8 cellular contexts compared by ENCODE assay signal in genomic region chr7:2558620-2559282, GRCh38. TPM values are rescaled to one million over a fixed set of nuclear protein-coding genes. Genes with fewer than 3 reads are reported as not detected.
DNase-seq lines count a peak whose midpoint lies in the region; ATAC-seq and TF ChIP-seq lines count a peak whose summit lies in the region.

Gene IQCE, plus strand, starts transcription at chr7:2558979. Its CDS starts 203 bp downstream, at chr7:2559182.

- DNase-seq in COR-L47 (lab: John Stamatoyannopoulos, UW) (peak; percentile 78), HuH-7 (ENCODE audit: low spot score) (peak; percentile 96)
- DNase-seq in activated T-cell treated with anti-CD3 and anti-CD28 coated beads, Interleukin-2, amount 50 U/mL, for 4 hours, result peak; percentile 88
- DNase-seq in stimulated activated CD8-positive, alpha-beta memory T cell treated with anti-CD3 and anti-CD28 coated beads, Interleukin-4, amount 100 ng/mL, for 48 hours, result peak; percentile 95

- H3K27me3 ChIP-seq in mucosa of stomach (ENCODE audit: control insufficient read depth, insufficient read depth, low read length), result no peaks in the 10 kb centered on the region

- peak within 1 kb of the TSS; percentile 73 for H3K9ac ChIP-seq in mucosa of stomach (ENCODE audit: low read length)

- no peaks in the 10 kb centered on the region for H3K27me3 Mint-ChIP-seq in activated T-cell treated with anti-CD3 and anti-CD28 coated beads, Interleukin-2, amount 50 U/mL, for 4 hours (ENCODE audit: low read depth)

- peak within 1 kb of the TSS; percentile 56 for H3K4me3 ChIP-seq in mucosa of stomach (ENCODE audit: low read length)

- peaks cover 25% of the 10 kb centered on the region for H3K4me1 Mint-ChIP-seq in activated T-cell treated with anti-CD3 and anti-CD28 coated beads, Interleukin-2, amount 50 U/mL, for 4 hours (ENCODE audit: low read depth)

- H3K4me1 ChIP-seq in mucosa of stomach (ENCODE audit: control insufficient read depth, insufficient read depth, low read length), result peaks cover 27% of the 10 kb centered on the region

- peak within 1 kb of the TSS; percentile 78 for H3K4me3 Mint-ChIP-seq in activated T-cell treated with anti-CD3 and anti-CD28 coated beads, Interleukin-2, amount 50 U/mL, for 4 hours

- H3K36me3 Mint-ChIP-seq in activated T-cell treated with anti-CD3 and anti-CD28 coated beads, Interleukin-2, amount 50 U/mL, for 4 hours (ENCODE audit: insufficient read depth), result no peaks in the 10 kb centered on the region

- no peaks in the 10 kb centered on the region for H3K9me3 Mint-ChIP-seq in activated T-cell treated with anti-CD3 and anti-CD28 coated beads, Interleukin-2, amount 50 U/mL, for 4 hours

- peak; percentile 56 for ATAC-seq in GM21423 (IDR thresholded peaks at IDR 0.05; ENCODE audit: unreplicated experiment)
- peak; percentile 57 to 58 for ATAC-seq in activated T-cell treated with anti-CD3 and anti-CD28 coated beads, Interleukin-2, amount 50 U/mL, for 4 hours
- peak; percentile 73 for ATAC-seq in esophagus mucosa

- H3K9me3 ChIP-seq in mucosa of stomach (ENCODE audit: control insufficient read depth, low read length), result no peaks in the 10 kb centered on the region

- H3K36me3 ChIP-seq in mucosa of stomach (ENCODE audit: control insufficient read depth, insufficient read depth, low read length), result no peaks in the 10 kb centered on the region

TF ChIP-seq in PFSK-1, 5 proteins besides CTCF, POLR2A, EP300 and RAD21:
- TF ChIP-seq SIN3A (IDR thresholded peaks at IDR 0.05; ENCODE audit: borderline replicate concordance, insufficient read depth, low read length) (peak; percentile 75; the same call in 1 of the 2 replicates), REST (IDR thresholded peaks at IDR 0.05; ENCODE audit: insufficient read depth in 1 of 2, low read depth in 2 of 2, low read length in 2 of 2) (no peak), POLR2AphosphoS5 (IDR thresholded peaks at IDR 0.05; ENCODE audit: low read depth, low read length) (no peak), FOXP2 (optimal IDR thresholded peaks at IDR 0.05; ENCODE audit: borderline replicate concordance, extremely low read depth, extremely low read length, insufficient read depth) (peak; percentile 87)

RNA-seq across cellular contexts. Expression of gene IQCE, which starts in this region (rescaled TPM):
- polyA plus RNA-seq in PFSK-1 (2012; ENCODE audit: insufficient read length, low read depth), result 8.5 TPM
- total RNA-seq in activated T-cell treated with anti-CD3 and anti-CD28 coated beads, Interleukin-2, amount 50 U/mL, for 4 hours, result 10 to 100 TPM in 1 of 3 donors, 1 to 10 TPM in 2; 8.9 to 10.4 (median 9.0) TPM
- total RNA-seq in esophagus mucosa, result 7.5 TPM

Comparison
In these comparisons a context has a peak if more than half of its experiments do, and no peak if none do; other contexts are left out.
1. Peak in every context shown above with its lines: DNase-seq, ATAC-seq and H3K4me3 ChIP-seq.